In genomic region chr9:33676746-33677505, GRCh38 we compare ENCODE assay signal across 8 cellular contexts.
DNase-seq lines count a peak whose midpoint lies in the region; ATAC-seq and TF ChIP-seq lines count a peak whose summit lies in the region.

No MANE protein-coding gene starts in this region.

- H3K9me3 ChIP-seq in skeletal muscle tissue (ENCODE audit: control insufficient read depth in 3 of 3, low read length in 3 of 3): no peaks in the 10 kb centered on the region

- POLR2A ChIA-PET in T-cell (lab: Charles Lee): no interaction called here

- no peaks in the 10 kb centered on the region for H3K27me3 ChIP-seq in skeletal muscle tissue (ENCODE audit: control insufficient read depth in 3 of 3, insufficient read depth in 3 of 3, low read length in 3 of 3)

- H3K36me3 Mint-ChIP-seq in T-cell (no peaks in the 10 kb centered on the region), brain (peaks cover 32% of the 10 kb centered on the region)

- H3K27ac ChIP-seq in skeletal muscle tissue (ENCODE audit: low read depth, low read length): peak overlapping the region; percentile 36

- peak overlapping the region in 2 of 3 donors; percentile 57 to 62 for H3K9ac ChIP-seq in skeletal muscle tissue (ENCODE audit: low read depth in 1 of 3, low read length in 3 of 3)

- peaks cover 7 to 9% (median 7%) of the 10 kb centered on the region in 3 donors for H3K4me1 Mint-ChIP-seq in T-cell
- peaks cover 47% of the 10 kb centered on the region for H3K4me1 Mint-ChIP-seq in brain

- no peaks in the 10 kb centered on the region for H3K36me3 ChIP-seq in skeletal muscle tissue (ENCODE audit: control insufficient read depth in 3 of 3, insufficient read depth in 3 of 3, low read length in 3 of 3)

- H3K27me3 Mint-ChIP-seq in T-cell (peaks cover 64 to 67% of the 10 kb centered on the region in 2 donors), brain (no peaks in the 10 kb centered on the region)

- H3K4me3 Mint-ChIP-seq in T-cell (peak overlapping the region; percentile 90 to 96 (median 90)), brain (peak overlapping the region; percentile 94 to 98 (median 96))

- peak in 1 of 2 experiments; percentile 19 for TF ChIP-seq CTCF in brain (conservative IDR thresholded peaks at IDR 0.05)

- H3K9me3 Mint-ChIP-seq in T-cell (peaks cover 0 to under 1% (median under 1%) of the 10 kb centered on the region in 3 donors), brain (peaks cover 7 to 24% (median 19%) of the 10 kb centered on the region in 5 experiments)

- H3K4me1 ChIP-seq in skeletal muscle tissue (ENCODE audit: control insufficient read depth in 3 of 3, insufficient read depth in 3 of 3, low read length in 3 of 3): no peaks in the 10 kb centered on the region

- ATAC-seq in T-cell (replicated peaks in 1 of 4): peak; percentile 66 to 85 (median 79)
- no peak for ATAC-seq in GM21447 (IDR thresholded peaks at IDR 0.05; ENCODE audit: unreplicated experiment)

- DNase-seq in CD1c-positive myeloid dendritic cell (ENCODE audit: extremely low spot score) (peak; percentile 57), HK-2 (ENCODE audit: unreplicated experiment) (peak; percentile 1), T-cell (peak in 18 of 34 experiments; percentile 1 to 23 (median 6)), iPS-NIHi11 (ENCODE audit: low spot score) (peak; percentile 65), KG1 (lab: John Stamatoyannopoulos, UW) (no peak)

- CTCF ChIA-PET in T-cell (lab: Charles Lee): no interaction called here

- H3K4me3 ChIP-seq in skeletal muscle tissue (ENCODE audit: low read length in 3 of 3): peak overlapping the region; percentile 63 to 67 (median 64)

- H3K27ac Mint-ChIP-seq in T-cell (peak overlapping the region in 1 of 2 donors; percentile 81), brain (peak overlapping the region; percentile 97 to 99 (median 99))
